9 cellular contexts compared by ENCODE assay signal in genomic region chr11:67628710-67629385, GRCh38. TPM values are rescaled to one million over a fixed set of nuclear protein-coding genes. Genes with fewer than 3 reads are reported as not detected.
DNase-seq lines count a peak whose midpoint lies in the region; ATAC-seq and TF ChIP-seq lines count a peak whose summit lies in the region.
"Had no signal": no experiment of that assay in that cellular context is flagged by ENCODE, and none has a peak within 500 bp of the region (broad histone marks: within the 10 kb centered on the region; RNA-seq: fewer than 3 reads in every experiment).

No MANE protein-coding gene starts in this region.

- H3K4me1 ChIP-seq in SK-N-SH (ENCODE audit: control insufficient read depth in 1 of 2, insufficient read depth in 2 of 2, low read depth in 1 of 2, low read length in 1 of 2) = peaks cover 0 to 13% of the 10 kb centered on the region in 2 experiments; a peak in 1 of 4 replicates

- peak overlapping the region; percentile 60; the same call in 1 of the 2 replicates for H3K9ac ChIP-seq in SK-N-SH

- H3K27ac Mint-ChIP-seq in activated naive CD8-positive, alpha-beta T cell treated with anti-CD3 and anti-CD28 coated beads, Interleukin-2, amount 50 U/mL, for 24 hours = no peak overlapping the region

- POLR2A ChIA-PET in SK-N-SH (lab: Yijun Ruan, JAX) = interaction anchor here (0.6 to 2.4 kb wide), 3 partner anchors 20 to 84 kb away, joined by 3 to 9 read pairs (median 4); partner anchors contain the start of gene GSTP1

- H3F3A ChIP-seq in SK-N-SH (replicated peaks; ENCODE audit: insufficient read depth) = no peaks in the 10 kb centered on the region

- no peaks in the 10 kb centered on the region for H3K79me2 ChIP-seq in SK-N-SH (ENCODE audit: insufficient read depth)

- TF ChIP-seq RAD21 in SK-N-SH (IDR thresholded peaks at IDR 0.05; ENCODE audit: low read length) = no peak

- H3K27ac ChIP-seq in SK-N-SH (ENCODE audit: low read depth in 2 of 2, low read length in 1 of 2) (no peak overlapping the region), layer of hippocampus (ENCODE audit: low read depth, low read length) (peak overlapping the region; percentile 88), substantia nigra (ENCODE audit: low read depth, low read length, poor library complexity, severe bottlenecking) (peak overlapping the region; percentile 85)

- no peak for ATAC-seq in SK-N-SH treated with all-trans-retinoic acid at 6 μM for 48 hours
- ATAC-seq in activated naive CD8-positive, alpha-beta T cell treated with anti-CD3 and anti-CD28 coated beads, Interleukin-2, amount 50 U/mL, for 24 hours = no peak

- peak overlapping the region; percentile 75 for H3K4me3 Mint-ChIP-seq in activated naive CD8-positive, alpha-beta T cell treated with anti-CD3 and anti-CD28 coated beads, Interleukin-2, amount 50 U/mL, for 24 hours

- WGBS in SK-N-SH (ENCODE audit: low lambda C conversion rate) = 62% methylated on average over 21 of the region's 25 CpGs

- H3K27me3 Mint-ChIP-seq in activated naive CD8-positive, alpha-beta T cell treated with anti-CD3 and anti-CD28 coated beads, Interleukin-2, amount 50 U/mL, for 24 hours = no peaks in the 10 kb centered on the region

- no peak for TF ChIP-seq EP300 in SK-N-SH (IDR thresholded peaks at IDR 0.05; ENCODE audit: borderline replicate concordance in 1 of 2, low read depth in 1 of 2, low read length in 1 of 2)

- peak overlapping the region; percentile 62 to 76 for H3K4me3 ChIP-seq in SK-N-SH (ENCODE audit: low read depth in 2 of 2, low read length in 1 of 2)

- H3K27me3 ChIP-seq in SK-N-SH (ENCODE audit: insufficient read depth) (no peaks in the 10 kb centered on the region), layer of hippocampus (ENCODE audit: control insufficient read depth, insufficient read depth, low read length) (no peaks in the 10 kb centered on the region)

- H4K20me1 ChIP-seq in SK-N-SH (ENCODE audit: insufficient read depth) = no peaks in the 10 kb centered on the region

- H3K9me3 ChIP-seq in SK-N-SH = no peaks in the 10 kb centered on the region

- H3K9me3 Mint-ChIP-seq in activated naive CD8-positive, alpha-beta T cell treated with anti-CD3 and anti-CD28 coated beads, Interleukin-2, amount 50 U/mL, for 24 hours = no peaks in the 10 kb centered on the region

- H3K9me2 ChIP-seq in SK-N-SH = no peaks in the 10 kb centered on the region

- peaks cover 5% of the 10 kb centered on the region for H3K4me1 Mint-ChIP-seq in activated naive CD8-positive, alpha-beta T cell treated with anti-CD3 and anti-CD28 coated beads, Interleukin-2, amount 50 U/mL, for 24 hours

- TF ChIP-seq CTCF in SK-N-SH (IDR thresholded peaks at IDR 0.05) = no peak

- H3K4me2 ChIP-seq in SK-N-SH = peak overlapping the region; percentile 97; the same call in 1 of the 2 replicates

- no peak overlapping the region for H2AFZ ChIP-seq in SK-N-SH (ENCODE audit: low read depth)

- DNase-seq in SK-N-SH = no peak
- DNase-seq in activated naive CD8-positive, alpha-beta T cell treated with anti-CD3 and anti-CD28 coated beads, Interleukin-2, amount 50 U/mL, for 24 hours = no peak
- no peak for DNase-seq in substantia nigra (lab: John Stamatoyannopoulos, UW)
- no peak for DNase-seq in NCI-H128 (lab: John Stamatoyannopoulos, UW; ENCODE audit: unreplicated experiment)
- no peak for DNase-seq in dermis blood vessel endothelial cell
- no peak for DNase-seq in NCI-H146 treated with DMSO at 0.1 percent for 48 hours (lab: John Stamatoyannopoulos, UW; ENCODE audit: unreplicated experiment)

- H3K36me3 Mint-ChIP-seq in activated naive CD8-positive, alpha-beta T cell treated with anti-CD3 and anti-CD28 coated beads, Interleukin-2, amount 50 U/mL, for 24 hours (ENCODE audit: low read depth) = peaks cover 5% of the 10 kb centered on the region

- H3K36me3 ChIP-seq in SK-N-SH (replicated peaks in 1 of 2; ENCODE audit: control insufficient read depth in 1 of 2, insufficient read depth in 2 of 2, low read length in 1 of 2) = no peaks in the 10 kb centered on the region

- CTCF ChIA-PET in SK-N-SH (lab: Yijun Ruan, JAX) = interaction anchor here (0.6 to 17.8 kb wide), 33 partner anchors 9 to 172 kb away, joined by 3 to 308 read pairs (median 5); partner anchors contain the start of genes ACY3, PITPNM1 and TBX10

TF ChIP-seq in SK-N-SH, 30 proteins besides CTCF, POLR2A, EP300 and RAD21 (continues in another document):
- TF ChIP-seq MXI1 (IDR thresholded peaks at IDR 0.05; ENCODE audit: low read depth, low read length) (no peak), TEAD4 (IDR thresholded peaks at IDR 0.05; ENCODE audit: borderline replicate concordance, insufficient read depth) (no peak), CHD2 (IDR thresholded peaks at IDR 0.05; ENCODE audit: low read length, partially characterized antibody) (no peak), REST (IDR thresholded peaks at IDR 0.05; ENCODE audit: low read depth, low read length) (no peak)

TF ChIP-seq in SK-N-SH treated with all-trans-retinoic acid at 6 μM for 48 hours, 23 proteins besides CTCF, POLR2A, EP300 and RAD21:
- TF ChIP-seq GLIS3 (CRISPR knock-in tag; IDR thresholded peaks at IDR 0.05) (no peak), ZNF8 (CRISPR knock-in tag; IDR thresholded peaks at IDR 0.05) (no peak), ZFP30 (CRISPR knock-in tag; IDR thresholded peaks at IDR 0.05) (no peak), ZFP3 (CRISPR knock-in tag; IDR thresholded peaks at IDR 0.05) (no peak), BACH2 (CRISPR knock-in tag; IDR thresholded peaks at IDR 0.05; ENCODE audit: borderline replicate concordance) (no peak), CSDC2 (CRISPR knock-in tag; IDR thresholded peaks at IDR 0.05) (no peak), CSRNP3 (CRISPR knock-in tag; IDR thresholded peaks at IDR 0.05) (no peak), ZC3H10 (CRISPR knock-in tag; IDR thresholded peaks at IDR 0.05) (no peak), RARB (CRISPR knock-in tag; IDR thresholded peaks at IDR 0.05) (no peak), ISL1 (CRISPR knock-in tag; IDR thresholded peaks at IDR 0.05) (no peak)
TF ChIP-seq in SK-N-SH treated with all-trans-retinoic acid at 6 μM for 48 hours: peak in this region for 0.

RNA-seq across cellular contexts. Expression of gene NUDT8, which starts 0.9 kb away (rescaled TPM):
- polyA plus RNA-seq in SK-N-SH (2012; rRNA removed) = 2.2 and 2.7 TPM in 2 replicates
- polyA plus RNA-seq in SK-N-SH (2012; cell fraction: cytosol; rRNA removed) = 1.7 and 2.3 TPM in 2 replicates
- polyA plus RNA-seq in SK-N-SH (2012; cell fraction: nucleus; rRNA removed) = 10.3 and 23.0 TPM in 2 replicates
- 10.7 and 13.0 TPM in 2 replicates for total RNA-seq in dermis blood vessel endothelial cell

RNA-seq across cellular contexts. Expression of gene TBX10, which starts 10.7 kb away (rescaled TPM):
- not detected in 2 replicates for polyA plus RNA-seq in SK-N-SH (2012; rRNA removed)
- not detected in 2 replicates for polyA plus RNA-seq in SK-N-SH (2012; cell fraction: cytosol; rRNA removed)
- polyA plus RNA-seq in SK-N-SH (2012; cell fraction: nucleus; rRNA removed) = not detected in 2 replicates
- not detected in 2 replicates for total RNA-seq in dermis blood vessel endothelial cell
- polyA plus RNA-seq: AG04450 had no signal

RNA-seq across cellular contexts. Expression of gene ACY3, which starts 21.7 kb away (rescaled TPM):
- polyA plus RNA-seq in SK-N-SH (2012; rRNA removed) = not detected in 2 replicates
- polyA plus RNA-seq in SK-N-SH (2012; cell fraction: cytosol; rRNA removed) = not detected in 2 replicates
- not detected in 2 replicates for polyA plus RNA-seq in SK-N-SH (2012; cell fraction: nucleus; rRNA removed)
- not detected in 2 replicates for total RNA-seq in dermis blood vessel endothelial cell
- polyA plus RNA-seq: AG04450 had no signal

RNA-seq across cellular contexts. Expression of gene NDUFV1, which starts 22.1 kb away (rescaled TPM):
- polyA plus RNA-seq in SK-N-SH (2012; rRNA removed) = 220 and 278 TPM in 2 replicates
- polyA plus RNA-seq in SK-N-SH (2012; cell fraction: cytosol; rRNA removed) = 107 and 138 TPM in 2 replicates
- 658 and 815 TPM in 2 replicates for polyA plus RNA-seq in SK-N-SH (2012; cell fraction: nucleus; rRNA removed)
- total RNA-seq in dermis blood vessel endothelial cell = 166 and 175 TPM in 2 replicates

RNA-seq across cellular contexts. Expression of gene GSTP1, which starts 45.2 kb away (rescaled TPM):
- 488 and 745 TPM in 2 replicates for polyA plus RNA-seq in SK-N-SH (2012; rRNA removed)
- polyA plus RNA-seq in SK-N-SH (2012; cell fraction: cytosol; rRNA removed) = 313 and 440 TPM in 2 replicates
- polyA plus RNA-seq in SK-N-SH (2012; cell fraction: nucleus; rRNA removed) = 348 and 460 TPM in 2 replicates
- total RNA-seq in dermis blood vessel endothelial cell = 833 and 1,138 TPM in 2 replicates

Comparison
In these comparisons a context has a peak if more than half of its experiments do, and no peak if none do; other contexts are left out.
1. H3K27ac ChIP-seq: peak in layer of hippocampus (single experiment) and substantia nigra (single experiment); none in SK-N-SH (0 of 2).